Comparison of ENCODE assay signal across 22 cellular contexts in genomic region chr14:63362305-63362914, GRCh38. TPM values are rescaled to one million over a fixed set of nuclear protein-coding genes. Genes with fewer than 3 reads are reported as not detected.
DNase-seq lines count a peak whose midpoint lies in the region; ATAC-seq and TF ChIP-seq lines count a peak whose summit lies in the region.
"Had no signal": no experiment of that assay in that cellular context is flagged by ENCODE, and none has a peak within 500 bp of the region (broad histone marks: within the 10 kb centered on the region; RNA-seq: fewer than 3 reads in every experiment).

No MANE protein-coding gene starts in this region.

- H3K4me3 ChIP-seq in HUES48 (ENCODE audit: low read depth, low read length) = no peak overlapping the region
- no peak overlapping the region for H3K4me3 ChIP-seq in body of pancreas
- H3K4me3 ChIP-seq: skin epidermis had no signal

- no peaks in the 10 kb centered on the region for H3K4me1 ChIP-seq in HUES48 (ENCODE audit: control insufficient read depth, insufficient read depth, low read length)
- H3K4me1 ChIP-seq in body of pancreas = peaks cover 4% of the 10 kb centered on the region
- H3K4me1 ChIP-seq: parathyroid adenoma had no signal

- TF ChIP-seq CTCF in body of pancreas (IDR thresholded peaks at IDR 0.05) = no peak

- H3K9me3 ChIP-seq in HUES48 (ENCODE audit: control insufficient read depth, insufficient read depth, low read length) = no peaks in the 10 kb centered on the region
- H3K9me3 ChIP-seq in body of pancreas = no peaks in the 10 kb centered on the region

- no peak for TF ChIP-seq POLR2A in body of pancreas (IDR thresholded peaks at IDR 0.05)

- ATAC-seq in body of pancreas = no peak
- ATAC-seq in HG03571 (IDR thresholded peaks at IDR 0.05; ENCODE audit: unreplicated experiment) = no peak
- ATAC-seq: activated CD4-positive, alpha-beta T cell treated with anti-CD3 and anti-CD28 coated beads for 36 hours; CD8-positive, alpha-beta T cell; left ventricle myocardium superior had no signal

- H3K27ac ChIP-seq in HUES48 (ENCODE audit: low read depth, low read length) = peak overlapping the region; percentile 42
- peak overlapping the region in 2 of 4 donors; percentile 23 to 59 for H3K27ac ChIP-seq in body of pancreas
- H3K27ac ChIP-seq: parathyroid adenoma, skin epidermis had no signal

- H3K27me3 ChIP-seq in HUES48 (ENCODE audit: control insufficient read depth, insufficient read depth, low read length) (no peaks in the 10 kb centered on the region), body of pancreas (no peaks in the 10 kb centered on the region)

- intact Hi-C loops in body of pancreas (cut with DNase I) = no loop called here

- WGBS in body of pancreas, 2 donors = 27 to 30% methylated on average over 8 of the region's 8 CpGs

- H3K9ac ChIP-seq in HUES48 (ENCODE audit: low read depth, low read length) = no peak overlapping the region
- H3K9ac ChIP-seq: parathyroid adenoma had no signal

- no peaks in the 10 kb centered on the region for H3K36me3 ChIP-seq in HUES48 (ENCODE audit: control insufficient read depth, insufficient read depth, low read length)
- H3K36me3 ChIP-seq in body of pancreas (replicated peaks in 1 of 2; ENCODE audit: insufficient read depth in 1 of 2, low read depth in 2 of 2) = no peaks in the 10 kb centered on the region

- DNase-seq in NCI-H2107 treated with DMSO at 0.1 percent for 48 hours (lab: John Stamatoyannopoulos, UW; ENCODE audit: unreplicated experiment) (peak; percentile 96), dermis blood vessel endothelial cell (peak; percentile 35), retina (peak; percentile 53), T1000 (lab: John Stamatoyannopoulos, UW) (no peak), body of pancreas (no peak), cerebellum (ENCODE audit: low spot score) (no peak)
- DNase-seq: activated CD4-positive, alpha-beta T cell treated with anti-CD3 and anti-CD28 coated beads for 36 hours; activated CD8-positive, alpha-beta memory T cell treated with anti-CD3 and anti-CD28 coated beads, Interleukin-2, amount 50 U/mL, for 48 hours; CD8-positive, alpha-beta T cell; effector memory CD4-positive, alpha-beta T cell; glutamatergic neuron; Karpas-422; left ventricle myocardium superior; NCI-H1048; NCI-H526; stimulated activated CD4-positive, alpha-beta T cell treated with anti-CD3 and anti-CD28 coated beads, Interleukin-4, amount 100 ng/mL, for 1 hour had no signal

RNA-seq across cellular contexts. Expression of gene GPHB5, which starts 43.7 kb away (rescaled TPM):
- total RNA-seq in dermis blood vessel endothelial cell (not detected in 2 replicates), body of pancreas (not detected), cerebellum (not detected)
- total RNA-seq: activated CD4-positive, alpha-beta T cell treated with anti-CD3 and anti-CD28 coated beads for 36 hours; CD8-positive, alpha-beta T cell; fibroblast of lung; left ventricle myocardium superior; urinary bladder had no signal

Comparison
In these comparisons a context has a peak if more than half of its experiments do, and no peak if none do; other contexts are left out.
1. DNase-seq: peak in NCI-H2107 treated with DMSO at 0.1 percent for 48 hours (single experiment), dermis blood vessel endothelial cell (single experiment) and retina (single experiment); none in T1000 (single experiment), body of pancreas (0 of 4) and cerebellum (single experiment).